Comparison of ENCODE assay signal across 1 cellular context in genomic region chr15:60614862-60615771, GRCh38.
TF ChIP-seq lines count a peak whose summit lies in the region.

No MANE protein-coding gene starts in this region.

TF ChIP-seq in K562, 482 proteins besides CTCF, POLR2A, EP300 and RAD21 (continued from another document and continues in another):
- TF ChIP-seq E2F4 (CRISPR knock-in tag; IDR thresholded peaks at IDR 0.05; ENCODE audit: low read depth) (no peak), ARID1B (IDR thresholded peaks at IDR 0.05) (peak; percentile 92), E2F3 (CRISPR knock-in tag; IDR thresholded peaks at IDR 0.05) (no peak), USF1 (CRISPR knock-in tag; IDR thresholded peaks at IDR 0.05) (no peak), HES1 (IDR thresholded peaks at IDR 0.05; ENCODE audit: low read depth) (0 out of 2 replicates have a peak, but pooled peaks have one; percentile 47), TRIM24 (IDR thresholded peaks at IDR 0.05) (0 out of 4 replicates have a peak, but pooled peaks have one; percentile 26 to 35), HMGN3 (IDR thresholded peaks at IDR 0.05; ENCODE audit: borderline replicate concordance, extremely low read depth, insufficient read length, low read depth, low read length) (peak; percentile 27), ZNF584 (CRISPR knock-in tag; IDR thresholded peaks at IDR 0.05; ENCODE audit: low read depth) (no peak), SMAD4 (CRISPR knock-in tag; conservative IDR thresholded peaks at IDR 0.05) (peak; percentile 61; the same call in 1 of the 2 replicates), SMARCA4 (IDR thresholded peaks at IDR 0.05) (peak; percentile 75), RCOR1 (IDR thresholded peaks at IDR 0.05; ENCODE audit: borderline replicate concordance in 1 of 2, low read depth in 2 of 2, low read length in 2 of 2) (peak in 1 of 2 experiments; percentile 79; a peak in 2 of 4 replicates), ARID3B (CRISPR knock-in tag; IDR thresholded peaks at IDR 0.05; ENCODE audit: borderline replicate concordance) (no peak), SMARCE1 (IDR thresholded peaks at IDR 0.05) (0 out of 2 replicates have a peak, but pooled peaks have one; percentile 28), HNRNPK (IDR thresholded peaks at IDR 0.05; ENCODE audit: low read depth, low read length, poor library complexity, severe bottlenecking) (no peak), CBFA2T2 (conservative IDR thresholded peaks at IDR 0.05) (peak; percentile 85), KDM1A (IDR thresholded peaks at IDR 0.05) (peak; percentile 74 to 80), ID3 (CRISPR knock-in tag; IDR thresholded peaks at IDR 0.05) (no peak), ID3 (tag; IDR thresholded peaks at IDR 0.05) (no peak), PRDM10 (IDR thresholded peaks at IDR 0.05; ENCODE audit: partially characterized antibody) (no peak), MTA2 (IDR thresholded peaks at IDR 0.05; ENCODE audit: low read depth) (peak; percentile 75), NR4A1 (CRISPR knock-in tag; IDR thresholded peaks at IDR 0.05) (no peak), NR4A1 (tag; IDR thresholded peaks at IDR 0.05) (0 out of 2 replicates have a peak, but pooled peaks have one; percentile 57), ZNF239 (CRISPR knock-in tag; IDR thresholded peaks at IDR 0.05) (peak; percentile 84), ZNF184 (CRISPR knock-in tag; IDR thresholded peaks at IDR 0.05) (no peak), SOX6 (IDR thresholded peaks at IDR 0.05) (peak; percentile 80), GMEB1 (CRISPR knock-in tag; IDR thresholded peaks at IDR 0.05) (no peak), PRPF4 (IDR thresholded peaks at IDR 0.05; ENCODE audit: insufficient read depth, low read depth, low read length, poor library complexity, severe bottlenecking) (no peak), FOXP1 (CRISPR knock-in tag; IDR thresholded peaks at IDR 0.05) (no peak), COPS2 (conservative IDR thresholded peaks at IDR 0.05) (no peak), CBX2 (IDR thresholded peaks at IDR 0.05; ENCODE audit: insufficient read depth, low read length, poor library complexity, severe bottlenecking) (no peak), CSDE1 (IDR thresholded peaks at IDR 0.05) (no peak), CXXC5 (CRISPR knock-in tag; IDR thresholded peaks at IDR 0.05) (peak; percentile 52), ZNF263 (CRISPR knock-in tag; IDR thresholded peaks at IDR 0.05; ENCODE audit: borderline replicate concordance) (no peak; the same call in 1 of the 2 replicates), NCOR1 (IDR thresholded peaks at IDR 0.05) (peak; percentile 84), FOS (IDR thresholded peaks at IDR 0.05; ENCODE audit: extremely low read depth, insufficient read length) (no peak), JUND (IDR thresholded peaks at IDR 0.05; ENCODE audit: borderline replicate concordance, low read depth, low read length) (no peak), JUND (tag; IDR thresholded peaks at IDR 0.05; ENCODE audit: borderline replicate concordance, low read depth, low read length) (peak; percentile 18; the same call in 1 of the 3 replicates), SP1 (CRISPR knock-in tag; IDR thresholded peaks at IDR 0.05) (no peak), ZEB2 (IDR thresholded peaks at IDR 0.05) (peak; percentile 28; the same call in 1 of the 2 replicates), ATF1 (CRISPR knock-in tag; IDR thresholded peaks at IDR 0.05) (no peak), ATF1 (tag; IDR thresholded peaks at IDR 0.05) (no peak), CC2D1A (IDR thresholded peaks at IDR 0.05) (0 out of 2 replicates have a peak, but pooled peaks have one; percentile 26), CBFA2T3 (IDR thresholded peaks at IDR 0.05) (peak; percentile 91), SIX5 (IDR thresholded peaks at IDR 0.05; ENCODE audit: borderline replicate concordance in 1 of 2, insufficient read depth in 1 of 2, low read depth in 1 of 2, low read length in 2 of 2) (no peak), TFAP4 (CRISPR knock-in tag; IDR thresholded peaks at IDR 0.05; ENCODE audit: borderline replicate concordance) (0 out of 2 replicates have a peak, but pooled peaks have one; percentile 25), SRSF7 (optimal IDR thresholded peaks at IDR 0.05; ENCODE audit: low read depth, low read length) (no peak), ZMIZ1 (IDR thresholded peaks at IDR 0.05; ENCODE audit: low read depth in 2 of 2, low read length in 2 of 2) (peak in 1 of 2 experiments; percentile 37; a peak in 1 of 4 replicates), FOSL1 (tag; conservative IDR thresholded peaks at IDR 0.05) (peak; percentile 38; the same call in 1 of the 2 replicates), DPF2 (IDR thresholded peaks at IDR 0.05) (peak; percentile 80), MYNN (IDR thresholded peaks at IDR 0.05) (0 out of 2 replicates have a peak, but pooled peaks have one; percentile 43), MYNN (CRISPR knock-in tag; IDR thresholded peaks at IDR 0.05) (no peak), ETV5 (CRISPR knock-in tag; IDR thresholded peaks at IDR 0.05; ENCODE audit: low read depth) (0 out of 2 replicates have a peak, but pooled peaks have one; percentile 33), TCF3 (CRISPR knock-in tag; IDR thresholded peaks at IDR 0.05) (peak; percentile 97), SNIP1 (IDR thresholded peaks at IDR 0.05; ENCODE audit: low read depth) (no peak), TAL1 (IDR thresholded peaks at IDR 0.05) (peak; percentile 92), ZNF589 (CRISPR knock-in tag; IDR thresholded peaks at IDR 0.05; ENCODE audit: low read depth) (no peak), POLR2AphosphoS5 (IDR thresholded peaks at IDR 0.05; ENCODE audit: control insufficient read depth, insufficient read depth, low read depth, low read length) (peak; percentile 53; the same call in 1 of the 2 replicates), BCOR (IDR thresholded peaks at IDR 0.05) (peak; percentile 49; the same call in 1 of the 2 replicates), ZNF124 (CRISPR knock-in tag; IDR thresholded peaks at IDR 0.05) (no peak), CCNT2 (IDR thresholded peaks at IDR 0.05; ENCODE audit: borderline replicate concordance, extremely low read depth, insufficient read length, low read depth, low read length) (peak; percentile 72)
